2 cellular contexts compared by ENCODE assay signal in genomic region chr9:98775831-98776441, GRCh38.
TF ChIP-seq lines count a peak whose summit lies in the region.

No MANE protein-coding gene starts in this region.

TF ChIP-seq in GM23338, 12 proteins besides CTCF, POLR2A, EP300 and RAD21:
- TF ChIP-seq JUNB (IDR thresholded peaks at IDR 0.05; ENCODE audit: unreplicated experiment) (no peak), EZH2phosphoT487 (IDR thresholded peaks at IDR 0.05; ENCODE audit: unreplicated experiment) (no peak), ZNF114 (CRISPR knock-in tag; IDR thresholded peaks at IDR 0.05) (no peak), ZNF331 (CRISPR knock-in tag; IDR thresholded peaks at IDR 0.05; ENCODE audit: low read depth) (no peak), CREB1 (CRISPR knock-in tag; IDR thresholded peaks at IDR 0.05; ENCODE audit: low read depth) (no peak), EZH2 (IDR thresholded peaks at IDR 0.05; ENCODE audit: low read depth, unreplicated experiment) (no peak)
- TF ChIP-seq, protein P1, sequence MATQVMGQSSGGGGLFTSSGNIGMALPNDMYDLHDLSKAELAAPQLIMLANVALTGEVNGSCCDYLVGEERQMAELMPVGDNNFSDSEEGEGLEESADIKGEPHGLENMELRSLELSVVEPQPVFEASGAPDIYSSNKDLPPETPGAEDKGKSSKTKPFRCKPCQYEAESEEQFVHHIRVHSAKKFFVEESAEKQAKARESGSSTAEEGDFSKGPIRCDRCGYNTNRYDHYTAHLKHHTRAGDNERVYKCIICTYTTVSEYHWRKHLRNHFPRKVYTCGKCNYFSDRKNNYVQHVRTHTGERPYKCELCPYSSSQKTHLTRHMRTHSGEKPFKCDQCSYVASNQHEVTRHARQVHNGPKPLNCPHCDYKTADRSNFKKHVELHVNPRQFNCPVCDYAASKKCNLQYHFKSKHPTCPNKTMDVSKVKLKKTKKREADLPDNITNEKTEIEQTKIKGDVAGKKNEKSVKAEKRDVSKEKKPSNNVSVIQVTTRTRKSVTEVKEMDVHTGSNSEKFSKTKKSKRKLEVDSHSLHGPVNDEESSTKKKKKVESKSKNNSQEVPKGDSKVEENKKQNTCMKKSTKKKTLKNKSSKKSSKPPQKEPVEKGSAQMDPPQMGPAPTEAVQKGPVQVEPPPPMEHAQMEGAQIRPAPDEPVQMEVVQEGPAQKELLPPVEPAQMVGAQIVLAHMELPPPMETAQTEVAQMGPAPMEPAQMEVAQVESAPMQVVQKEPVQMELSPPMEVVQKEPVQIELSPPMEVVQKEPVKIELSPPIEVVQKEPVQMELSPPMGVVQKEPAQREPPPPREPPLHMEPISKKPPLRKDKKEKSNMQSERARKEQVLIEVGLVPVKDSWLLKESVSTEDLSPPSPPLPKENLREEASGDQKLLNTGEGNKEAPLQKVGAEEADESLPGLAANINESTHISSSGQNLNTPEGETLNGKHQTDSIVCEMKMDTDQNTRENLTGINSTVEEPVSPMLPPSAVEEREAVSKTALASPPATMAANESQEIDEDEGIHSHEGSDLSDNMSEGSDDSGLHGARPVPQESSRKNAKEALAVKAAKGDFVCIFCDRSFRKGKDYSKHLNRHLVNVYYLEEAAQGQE (IDR thresholded peaks at IDR 0.05; ENCODE audit: unreplicated experiment): no peak

TF ChIP-seq in GM12878, 131 proteins besides CTCF, POLR2A, EP300 and RAD21:
- 0 out of 2 replicates have a peak, but pooled peaks have one; percentile 35 for TF ChIP-seq YY1 (IDR thresholded peaks at IDR 0.05; ENCODE audit: low read depth, low read length)
- TF ChIP-seq ZBTB4 (CRISPR knock-in tag; IDR thresholded peaks at IDR 0.05): no peak
- TF ChIP-seq ZNF274 (IDR thresholded peaks at IDR 0.05; ENCODE audit: insufficient read depth, insufficient read length): no peak
- TF ChIP-seq IKZF1 (conservative IDR thresholded peaks at IDR 0.05): no peak
- TF ChIP-seq KDM1A (IDR thresholded peaks at IDR 0.05; ENCODE audit: borderline replicate concordance): no peak
- TF ChIP-seq EGR1 (IDR thresholded peaks at IDR 0.05; ENCODE audit: borderline replicate concordance in 1 of 2, low read depth in 2 of 2, low read length in 2 of 2): no peak
- no peak for TF ChIP-seq SMARCA5 (IDR thresholded peaks at IDR 0.05)
- TF ChIP-seq SRF (IDR thresholded peaks at IDR 0.05; ENCODE audit: low read depth in 2 of 2, low read length in 2 of 2): 0 out of 4 replicates have a peak, but pooled peaks of 1 of the 2 experiments have one; percentile 1
- no peak for TF ChIP-seq JUNB (IDR thresholded peaks at IDR 0.05)
- no peak for TF ChIP-seq NFXL1 (IDR thresholded peaks at IDR 0.05; ENCODE audit: borderline replicate concordance)
- TF ChIP-seq SMC3 (IDR thresholded peaks at IDR 0.05; ENCODE audit: borderline replicate concordance, low read length): peak; percentile 86
- TF ChIP-seq, protein P2, sequence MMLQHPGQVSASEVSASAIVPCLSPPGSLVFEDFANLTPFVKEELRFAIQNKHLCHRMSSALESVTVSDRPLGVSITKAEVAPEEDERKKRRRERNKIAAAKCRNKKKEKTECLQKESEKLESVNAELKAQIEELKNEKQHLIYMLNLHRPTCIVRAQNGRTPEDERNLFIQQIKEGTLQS (IDR thresholded peaks at IDR 0.05; ENCODE audit: borderline replicate concordance, extremely low read depth, low read depth, low read length): no peak
- TF ChIP-seq EED (IDR thresholded peaks at IDR 0.05; ENCODE audit: low read depth): no peak
- TF ChIP-seq ATF7 (IDR thresholded peaks at IDR 0.05; ENCODE audit: low read depth): no peak
- TF ChIP-seq NR2C2 (IDR thresholded peaks at IDR 0.05; ENCODE audit: borderline replicate concordance, control insufficient read depth, insufficient read length, low read depth): no peak
- no peak for TF ChIP-seq TARDBP (IDR thresholded peaks at IDR 0.05; ENCODE audit: borderline replicate concordance)
- TF ChIP-seq, protein P3, sequence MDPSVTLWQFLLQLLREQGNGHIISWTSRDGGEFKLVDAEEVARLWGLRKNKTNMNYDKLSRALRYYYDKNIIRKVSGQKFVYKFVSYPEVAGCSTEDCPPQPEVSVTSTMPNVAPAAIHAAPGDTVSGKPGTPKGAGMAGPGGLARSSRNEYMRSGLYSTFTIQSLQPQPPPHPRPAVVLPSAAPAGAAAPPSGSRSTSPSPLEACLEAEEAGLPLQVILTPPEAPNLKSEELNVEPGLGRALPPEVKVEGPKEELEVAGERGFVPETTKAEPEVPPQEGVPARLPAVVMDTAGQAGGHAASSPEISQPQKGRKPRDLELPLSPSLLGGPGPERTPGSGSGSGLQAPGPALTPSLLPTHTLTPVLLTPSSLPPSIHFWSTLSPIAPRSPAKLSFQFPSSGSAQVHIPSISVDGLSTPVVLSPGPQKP (IDR thresholded peaks at IDR 0.05; ENCODE audit: low read depth, low read length): no peak
- TF ChIP-seq, protein P4, sequence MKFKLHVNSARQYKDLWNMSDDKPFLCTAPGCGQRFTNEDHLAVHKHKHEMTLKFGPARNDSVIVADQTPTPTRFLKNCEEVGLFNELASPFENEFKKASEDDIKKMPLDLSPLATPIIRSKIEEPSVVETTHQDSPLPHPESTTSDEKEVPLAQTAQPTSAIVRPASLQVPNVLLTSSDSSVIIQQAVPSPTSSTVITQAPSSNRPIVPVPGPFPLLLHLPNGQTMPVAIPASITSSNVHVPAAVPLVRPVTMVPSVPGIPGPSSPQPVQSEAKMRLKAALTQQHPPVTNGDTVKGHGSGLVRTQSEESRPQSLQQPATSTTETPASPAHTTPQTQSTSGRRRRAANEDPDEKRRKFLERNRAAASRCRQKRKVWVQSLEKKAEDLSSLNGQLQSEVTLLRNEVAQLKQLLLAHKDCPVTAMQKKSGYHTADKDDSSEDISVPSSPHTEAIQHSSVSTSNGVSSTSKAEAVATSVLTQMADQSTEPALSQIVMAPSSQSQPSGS (IDR thresholded peaks at IDR 0.05; ENCODE audit: low read length): no peak
- TF ChIP-seq, protein P5, sequence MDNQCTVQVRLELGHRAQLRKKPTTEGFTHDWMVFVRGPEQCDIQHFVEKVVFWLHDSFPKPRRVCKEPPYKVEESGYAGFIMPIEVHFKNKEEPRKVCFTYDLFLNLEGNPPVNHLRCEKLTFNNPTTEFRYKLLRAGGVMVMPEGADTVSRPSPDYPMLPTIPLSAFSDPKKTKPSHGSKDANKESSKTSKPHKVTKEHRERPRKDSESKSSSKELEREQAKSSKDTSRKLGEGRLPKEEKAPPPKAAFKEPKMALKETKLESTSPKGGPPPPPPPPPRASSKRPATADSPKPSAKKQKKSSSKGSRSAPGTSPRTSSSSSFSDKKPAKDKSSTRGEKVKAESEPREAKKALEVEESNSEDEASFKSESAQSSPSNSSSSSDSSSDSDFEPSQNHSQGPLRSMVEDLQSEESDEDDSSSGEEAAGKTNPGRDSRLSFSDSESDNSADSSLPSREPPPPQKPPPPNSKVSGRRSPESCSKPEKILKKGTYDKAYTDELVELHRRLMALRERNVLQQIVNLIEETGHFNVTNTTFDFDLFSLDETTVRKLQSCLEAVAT (IDR thresholded peaks at IDR 0.05): no peak
- TF ChIP-seq, protein P6, sequence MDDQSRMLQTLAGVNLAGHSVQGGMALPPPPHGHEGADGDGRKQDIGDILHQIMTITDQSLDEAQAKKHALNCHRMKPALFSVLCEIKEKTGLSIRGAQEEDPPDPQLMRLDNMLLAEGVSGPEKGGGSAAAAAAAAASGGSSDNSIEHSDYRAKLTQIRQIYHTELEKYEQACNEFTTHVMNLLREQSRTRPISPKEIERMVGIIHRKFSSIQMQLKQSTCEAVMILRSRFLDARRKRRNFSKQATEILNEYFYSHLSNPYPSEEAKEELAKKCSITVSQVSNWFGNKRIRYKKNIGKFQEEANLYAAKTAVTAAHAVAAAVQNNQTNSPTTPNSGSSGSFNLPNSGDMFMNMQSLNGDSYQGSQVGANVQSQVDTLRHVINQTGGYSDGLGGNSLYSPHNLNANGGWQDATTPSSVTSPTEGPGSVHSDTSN (IDR thresholded peaks at IDR 0.05; ENCODE audit: insufficient replicate concordance, low read depth, low read length): no peak
- TF ChIP-seq SP1 (IDR thresholded peaks at IDR 0.05; ENCODE audit: low read depth, low read length): no peak
- TF ChIP-seq CBX5 (IDR thresholded peaks at IDR 0.05; ENCODE audit: low read depth): no peak
- 0 out of 2 replicates have a peak, but pooled peaks have one; percentile 15 for TF ChIP-seq FOXM1 (IDR thresholded peaks at IDR 0.05; ENCODE audit: low read depth, low read length)
TF ChIP-seq in GM12878: peak in this region for 4.
